Comparison of ENCODE assay signal across 8 cellular contexts in the genomic region with DNA sequence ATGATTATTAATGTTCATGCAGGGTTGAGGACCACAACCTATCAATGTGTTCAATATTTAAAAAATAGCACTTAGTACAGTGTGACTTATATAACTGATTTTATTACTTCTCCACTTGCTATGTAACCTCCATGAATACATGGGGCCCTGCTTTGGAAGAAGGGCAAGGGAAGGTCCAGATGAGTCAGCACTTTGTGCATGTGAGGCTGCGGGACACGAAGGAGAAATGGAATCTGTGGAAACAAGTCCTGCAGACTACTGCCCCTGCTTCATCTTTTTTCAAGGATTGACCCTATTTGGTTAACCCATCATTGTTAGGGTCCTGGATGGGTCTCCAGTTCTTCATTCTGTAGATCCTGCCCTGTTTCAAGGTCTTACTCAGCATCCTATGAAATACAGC. TPM values are rescaled to one million over a fixed set of nuclear protein-coding genes. Genes with fewer than 3 reads are reported as not detected.
DNase-seq lines count a peak whose midpoint lies in the region; ATAC-seq and TF ChIP-seq lines count a peak whose summit lies in the region.

No MANE protein-coding gene starts in this region.

- no peak for DNase-seq in CD8-positive, alpha-beta T cell
- peak; percentile 82 for DNase-seq in LHCN-M2 (ENCODE audit: low read depth)
- no peak for DNase-seq in central memory CD8-positive, alpha-beta T cell (ENCODE audit: low spot score in 2 of 2)
- no peak for DNase-seq in naive thymus-derived CD8-positive, alpha-beta T cell
- no peak for DNase-seq in GM19238 (ENCODE audit: insufficient read length, low spot score)
- no peak for DNase-seq in DMS114 treated with DMSO at 0.1 percent for 48 hours (lab: John Stamatoyannopoulos, UW; ENCODE audit: unreplicated experiment)
- DNase-seq in NCI-H526 (lab: John Stamatoyannopoulos, UW) = no peak

- no peak for ATAC-seq in CD8-positive, alpha-beta T cell
- ATAC-seq in central memory CD8-positive, alpha-beta T cell (replicated peaks; ENCODE audit: extremely low read depth, poor library complexity, severe bottlenecking) = no peak
- no peak for ATAC-seq in naive thymus-derived CD8-positive, alpha-beta T cell
- ATAC-seq in HG02884 (IDR thresholded peaks at IDR 0.05; ENCODE audit: unreplicated experiment) = no peak

- H3K4me1 ChIP-seq in CD8-positive, alpha-beta T cell (ENCODE audit: insufficient read depth, low read length) = peaks cover 55% of the 10 kb centered on the region

- H3K27ac Mint-ChIP-seq in CD8-positive, alpha-beta T cell = peak overlapping the region; percentile 99
- no peak overlapping the region for H3K27ac Mint-ChIP-seq in central memory CD8-positive, alpha-beta T cell (ENCODE audit: low read depth)
- H3K27ac Mint-ChIP-seq in naive thymus-derived CD8-positive, alpha-beta T cell = peak overlapping the region; percentile 76 to 100 (median 99)

- CTCF ChIA-PET in CD8-positive, alpha-beta T cell (lab: Charles Lee) = interaction anchor here (2.2 kb wide), 1 partner anchor 22 kb away, joined by 8 read pairs; no protein-coding TSS in a partner anchor

- no peak overlapping the region for H3K27ac ChIP-seq in CD8-positive, alpha-beta T cell (ENCODE audit: low read depth, low read length)

- H3K4me3 ChIP-seq in CD8-positive, alpha-beta T cell (ENCODE audit: low read depth, low read length) = no peak overlapping the region

- H3K4me1 Mint-ChIP-seq in CD8-positive, alpha-beta T cell (ENCODE audit: low read depth) = peaks cover 71% of the 10 kb centered on the region
- H3K4me1 Mint-ChIP-seq in central memory CD8-positive, alpha-beta T cell = peaks cover 60% of the 10 kb centered on the region
- H3K4me1 Mint-ChIP-seq in naive thymus-derived CD8-positive, alpha-beta T cell = peaks cover 24 to 74% (median 68%) of the 10 kb centered on the region in 4 donors

- H3K27me3 ChIP-seq in CD8-positive, alpha-beta T cell (ENCODE audit: insufficient read depth, low read length) = no peaks in the 10 kb centered on the region

- no peaks in the 10 kb centered on the region for H3K9me3 ChIP-seq in CD8-positive, alpha-beta T cell (ENCODE audit: low read length)

- intact Hi-C loops in CD8-positive, alpha-beta T cell (cut with DNase I, micrococcal nuclease) = loop anchor here in 1 of 2 experiments (5.0 kb wide), 1 partner anchor 1068 kb away; no protein-coding TSS in a partner anchor

- H3K27me3 Mint-ChIP-seq in CD8-positive, alpha-beta T cell (ENCODE audit: low read depth) = no peaks in the 10 kb centered on the region
- no peaks in the 10 kb centered on the region for H3K27me3 Mint-ChIP-seq in central memory CD8-positive, alpha-beta T cell
- no peaks in the 10 kb centered on the region for H3K27me3 Mint-ChIP-seq in naive thymus-derived CD8-positive, alpha-beta T cell

- TF ChIP-seq CTCF in CD8-positive, alpha-beta T cell (IDR thresholded peaks at IDR 0.05) = no peak

- H3K4me3 Mint-ChIP-seq in CD8-positive, alpha-beta T cell = peak overlapping the region; percentile 89
- peak overlapping the region; percentile 93 for H3K4me3 Mint-ChIP-seq in central memory CD8-positive, alpha-beta T cell
- H3K4me3 Mint-ChIP-seq in naive thymus-derived CD8-positive, alpha-beta T cell = peak overlapping the region; percentile 34 to 98 (median 94)

- POLR2A ChIA-PET in CD8-positive, alpha-beta T cell (lab: Charles Lee) = interaction anchor here (0.6 to 1.6 kb wide), 4 partner anchors 56 to 449 kb away, joined by 3 to 5 read pairs (median 3); partner anchors contain the start of gene CEP97
- POLR2A ChIA-PET in naive thymus-derived CD8-positive, alpha-beta T cell (lab: Charles Lee) = interaction anchor here (1.2 to 2.7 kb wide), 2 partner anchors 16 to 104 kb away, joined by 3 to 7 read pairs; no protein-coding TSS in a partner anchor

- H3K36me3 Mint-ChIP-seq in CD8-positive, alpha-beta T cell = peaks cover 43% of the 10 kb centered on the region
- peaks cover 20% of the 10 kb centered on the region for H3K36me3 Mint-ChIP-seq in central memory CD8-positive, alpha-beta T cell (ENCODE audit: insufficient read depth)
- H3K36me3 Mint-ChIP-seq in naive thymus-derived CD8-positive, alpha-beta T cell = peaks cover 0 to 28% (median 20%) of the 10 kb centered on the region in 3 donors

- H3K36me3 ChIP-seq in CD8-positive, alpha-beta T cell (ENCODE audit: insufficient read depth, low read length) = peaks cover 11% of the 10 kb centered on the region

- no peaks in the 10 kb centered on the region for H3K9me3 Mint-ChIP-seq in CD8-positive, alpha-beta T cell
- H3K9me3 Mint-ChIP-seq in central memory CD8-positive, alpha-beta T cell = no peaks in the 10 kb centered on the region
- H3K9me3 Mint-ChIP-seq in naive thymus-derived CD8-positive, alpha-beta T cell = no peaks in the 10 kb centered on the region

RNA-seq across cellular contexts. Expression of gene NXPE3, which starts 1.6 kb away (rescaled TPM):
- total RNA-seq in CD8-positive, alpha-beta T cell = 10 to 100 TPM; 39.8 to 40.3 TPM
- total RNA-seq in LHCN-M2 (2014; rRNA removed) = 22.4 and 26.5 TPM in 2 replicates
- polyA plus RNA-seq in LHCN-M2 (2012) = 22.2 TPM
- total RNA-seq in naive thymus-derived CD8-positive, alpha-beta T cell = 10 to 100 TPM; 38.3 to 40.0 TPM
- 10 to 100 TPM; 32.5 to 61.0 (median 50.2) TPM for polyA plus RNA-seq in naive thymus-derived CD8-positive, alpha-beta T cell

RNA-seq across cellular contexts. Expression of gene CEP97, which starts 56.2 kb away (rescaled TPM):
- total RNA-seq in CD8-positive, alpha-beta T cell = 1 to 10 TPM; 3.4 to 5.3 TPM
- total RNA-seq in LHCN-M2 (2014; rRNA removed) = 26.1 and 28.8 TPM in 2 replicates
- polyA plus RNA-seq in LHCN-M2 (2012) = 2.3 TPM
- 10 to 100 TPM in 1 of 2 experiments, 1 to 10 TPM in 1; 8.4 to 10.5 TPM for total RNA-seq in naive thymus-derived CD8-positive, alpha-beta T cell
- 1 to 10 TPM; 1.8 to 5.3 (median 3.5) TPM for polyA plus RNA-seq in naive thymus-derived CD8-positive, alpha-beta T cell
